In genomic region chr20:36773548-36774242, GRCh38 we compare ENCODE assay signal across 1 cellular context.
TF ChIP-seq lines count a peak whose summit lies in the region.

TSS of gene DSN1 (minus strand) at chr20:36773763. CDS start at chr20:36771458, 2,305 bp downstream.

TF ChIP-seq in HepG2, 621 proteins besides CTCF, POLR2A, EP300 and RAD21 (continued from another document and continues in another):
- TF ChIP-seq, protein P1, sequence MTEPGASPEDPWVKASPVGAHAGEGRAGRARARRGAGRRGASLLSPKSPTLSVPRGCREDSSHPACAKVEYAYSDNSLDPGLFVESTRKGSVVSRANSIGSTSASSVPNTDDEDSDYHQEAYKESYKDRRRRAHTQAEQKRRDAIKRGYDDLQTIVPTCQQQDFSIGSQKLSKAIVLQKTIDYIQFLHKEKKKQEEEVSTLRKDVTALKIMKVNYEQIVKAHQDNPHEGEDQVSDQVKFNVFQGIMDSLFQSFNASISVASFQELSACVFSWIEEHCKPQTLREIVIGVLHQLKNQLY (CRISPR knock-in tag; IDR thresholded peaks at IDR 0.05): peak; percentile 79
- no peak for TF ChIP-seq TCF7L2 (IDR thresholded peaks at IDR 0.05; ENCODE audit: low read depth, low read length)
- peak; percentile 97 for TF ChIP-seq ATF7-NPFF (CRISPR knock-in tag; IDR thresholded peaks at IDR 0.05; ENCODE audit: low read depth)
- no peak for TF ChIP-seq STAG1 (CRISPR knock-in tag; IDR thresholded peaks at IDR 0.05)
- TF ChIP-seq ZNF292 (CRISPR knock-in tag; IDR thresholded peaks at IDR 0.05; ENCODE audit: borderline replicate concordance, low read depth): peak; percentile 48; the same call in 1 of the 2 replicates
- peak; percentile 85 for TF ChIP-seq BRD4 (CRISPR knock-in tag; IDR thresholded peaks at IDR 0.05)
- TF ChIP-seq, protein P2, sequence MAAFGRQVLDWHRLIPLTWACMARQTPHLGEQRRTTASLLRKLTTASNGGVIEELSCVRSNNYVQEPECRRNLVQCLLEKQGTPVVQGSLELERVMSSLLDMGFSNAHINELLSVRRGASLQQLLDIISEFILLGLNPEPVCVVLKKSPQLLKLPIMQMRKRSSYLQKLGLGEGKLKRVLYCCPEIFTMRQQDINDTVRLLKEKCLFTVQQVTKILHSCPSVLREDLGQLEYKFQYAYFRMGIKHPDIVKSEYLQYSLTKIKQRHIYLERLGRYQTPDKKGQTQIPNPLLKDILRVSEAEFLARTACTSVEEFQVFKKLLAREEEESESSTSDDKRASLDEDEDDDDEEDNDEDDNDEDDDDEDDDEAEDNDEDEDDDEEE (CRISPR knock-in tag; IDR thresholded peaks at IDR 0.05): no peak; the same call in 1 of the 2 replicates
- no peak for TF ChIP-seq ERF (CRISPR knock-in tag; IDR thresholded peaks at IDR 0.05)
- TF ChIP-seq, protein P3, sequence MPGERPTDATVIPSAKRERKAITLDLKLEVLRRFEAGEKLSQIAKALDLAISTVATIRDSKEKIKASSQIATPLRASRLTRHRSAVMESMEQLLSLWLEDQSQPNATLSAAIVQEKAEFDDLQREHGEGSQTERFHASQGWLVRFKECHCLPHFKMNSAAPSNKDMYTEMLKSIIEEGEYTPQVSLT (CRISPR knock-in tag; IDR thresholded peaks at IDR 0.05; ENCODE audit: borderline replicate concordance, low read depth): no peak
- TF ChIP-seq MTA1 (CRISPR knock-in tag; IDR thresholded peaks at IDR 0.05; ENCODE audit: borderline replicate concordance): peak; percentile 95
- peak; percentile 76 for TF ChIP-seq ZNF557 (CRISPR knock-in tag; IDR thresholded peaks at IDR 0.05)
- no peak for TF ChIP-seq HNRNPK (IDR thresholded peaks at IDR 0.05; ENCODE audit: low read depth, low read length, poor library complexity, severe bottlenecking)
- TF ChIP-seq ZNF746 (CRISPR knock-in tag; IDR thresholded peaks at IDR 0.05): no peak; the same call in 1 of the 2 replicates
- TF ChIP-seq ZNF17 (CRISPR knock-in tag; IDR thresholded peaks at IDR 0.05): no peak
- 0 out of 2 replicates have a peak, but pooled peaks have one; percentile 45 for TF ChIP-seq FOXJ3 (CRISPR knock-in tag; IDR thresholded peaks at IDR 0.05; ENCODE audit: borderline replicate concordance)
- no peak for TF ChIP-seq GABPA (IDR thresholded peaks at IDR 0.05; ENCODE audit: low read depth, low read length)
- peak; percentile 60; the same call in 1 of the 2 replicates for TF ChIP-seq GABPA (CRISPR knock-in tag; IDR thresholded peaks at IDR 0.05; ENCODE audit: low read depth)
- no peak for TF ChIP-seq FOXP1 (IDR thresholded peaks at IDR 0.05)
- no peak for TF ChIP-seq FOXP1 (CRISPR knock-in tag; IDR thresholded peaks at IDR 0.05)
- TF ChIP-seq, protein P4, sequence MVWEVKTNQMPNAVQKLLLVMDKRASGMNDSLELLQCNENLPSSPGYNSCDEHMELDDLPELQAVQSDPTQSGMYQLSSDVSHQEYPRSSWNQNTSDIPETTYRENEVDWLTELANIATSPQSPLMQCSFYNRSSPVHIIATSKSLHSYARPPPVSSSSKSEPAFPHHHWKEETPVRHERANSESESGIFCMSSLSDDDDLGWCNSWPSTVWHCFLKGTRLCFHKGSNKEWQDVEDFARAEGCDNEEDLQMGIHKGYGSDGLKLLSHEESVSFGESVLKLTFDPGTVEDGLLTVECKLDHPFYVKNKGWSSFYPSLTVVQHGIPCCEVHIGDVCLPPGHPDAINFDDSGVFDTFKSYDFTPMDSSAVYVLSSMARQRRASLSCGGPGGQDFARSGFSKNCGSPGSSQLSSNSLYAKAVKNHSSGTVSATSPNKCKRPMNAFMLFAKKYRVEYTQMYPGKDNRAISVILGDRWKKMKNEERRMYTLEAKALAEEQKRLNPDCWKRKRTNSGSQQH (CRISPR knock-in tag; IDR thresholded peaks at IDR 0.05; ENCODE audit: low read depth): peak; percentile 98
- no peak for TF ChIP-seq MBNL3 (CRISPR knock-in tag; conservative IDR thresholded peaks at IDR 0.05)
- 0 out of 2 replicates have a peak, but pooled peaks have one; percentile 20 for TF ChIP-seq ZNF878 (CRISPR knock-in tag; IDR thresholded peaks at IDR 0.05)
- TF ChIP-seq, protein P5, sequence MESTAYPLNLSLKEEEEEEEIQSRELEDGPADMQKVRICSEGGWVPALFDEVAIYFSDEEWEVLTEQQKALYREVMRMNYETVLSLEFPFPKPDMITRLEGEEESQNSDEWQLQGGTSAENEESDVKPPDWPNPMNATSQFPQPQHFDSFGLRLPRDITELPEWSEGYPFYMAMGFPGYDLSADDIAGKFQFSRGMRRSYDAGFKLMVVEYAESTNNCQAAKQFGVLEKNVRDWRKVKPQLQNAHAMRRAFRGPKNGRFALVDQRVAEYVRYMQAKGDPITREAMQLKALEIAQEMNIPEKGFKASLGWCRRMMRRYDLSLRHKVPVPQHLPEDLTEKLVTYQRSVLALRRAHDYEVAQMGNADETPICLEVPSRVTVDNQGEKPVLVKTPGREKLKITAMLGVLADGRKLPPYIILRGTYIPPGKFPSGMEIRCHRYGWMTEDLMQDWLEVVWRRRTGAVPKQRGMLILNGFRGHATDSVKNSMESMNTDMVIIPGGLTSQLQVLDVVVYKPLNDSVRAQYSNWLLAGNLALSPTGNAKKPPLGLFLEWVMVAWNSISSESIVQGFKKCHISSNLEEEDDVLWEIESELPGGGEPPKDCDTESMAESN (CRISPR knock-in tag; conservative IDR thresholded peaks at IDR 0.05): peak; percentile 90
- 0 out of 2 replicates have a peak, but pooled peaks have one; percentile 65 for TF ChIP-seq MAF1 (CRISPR knock-in tag; IDR thresholded peaks at IDR 0.05; ENCODE audit: borderline replicate concordance)
- TF ChIP-seq FOXA1 (IDR thresholded peaks at IDR 0.05): no peak
- peak; percentile 20; the same call in 1 of the 2 replicates for TF ChIP-seq FOXA1 (CRISPR knock-in tag; IDR thresholded peaks at IDR 0.05)
- TF ChIP-seq MAZ (IDR thresholded peaks at IDR 0.05; ENCODE audit: borderline replicate concordance, low read depth, low read length): no peak
- TF ChIP-seq MAZ (CRISPR knock-in tag; IDR thresholded peaks at IDR 0.05; ENCODE audit: low read depth): no peak; the same call in 1 of the 2 replicates
- TF ChIP-seq GATAD1 (CRISPR knock-in tag; IDR thresholded peaks at IDR 0.05): peak; percentile 99
- peak; percentile 88 for TF ChIP-seq ZNF160 (CRISPR knock-in tag; IDR thresholded peaks at IDR 0.05)
- no peak for TF ChIP-seq SCMH1 (CRISPR knock-in tag; IDR thresholded peaks at IDR 0.05; ENCODE audit: borderline replicate concordance)
- no peak; the same call in 1 of the 2 replicates for TF ChIP-seq GATA4 (IDR thresholded peaks at IDR 0.05; ENCODE audit: borderline replicate concordance, low read depth)
- no peak for TF ChIP-seq CSRNP2 (CRISPR knock-in tag; conservative IDR thresholded peaks at IDR 0.05; ENCODE audit: low read depth)
- no peak; the same call in 1 of the 2 replicates for TF ChIP-seq TSC22D2 (CRISPR knock-in tag; IDR thresholded peaks at IDR 0.05; ENCODE audit: borderline replicate concordance)
- TF ChIP-seq TARDBP (CRISPR knock-in tag; IDR thresholded peaks at IDR 0.05): peak; percentile 91
- TF ChIP-seq ZNF234 (CRISPR knock-in tag; conservative IDR thresholded peaks at IDR 0.05): peak; percentile 87; the same call in 1 of the 2 replicates
- TF ChIP-seq ZFP62 (CRISPR knock-in tag; IDR thresholded peaks at IDR 0.05): no peak
- no peak for TF ChIP-seq POLR2AphosphoS2 (IDR thresholded peaks at IDR 0.05; ENCODE audit: low read depth, low read length)
- TF ChIP-seq ZNF138 (CRISPR knock-in tag; IDR thresholded peaks at IDR 0.05; ENCODE audit: low read depth): peak; percentile 98
- TF ChIP-seq HOXA9 (CRISPR knock-in tag; IDR thresholded peaks at IDR 0.05; ENCODE audit: borderline replicate concordance): peak; percentile 73; the same call in 1 of the 2 replicates
- TF ChIP-seq PCBP2 (optimal IDR thresholded peaks at IDR 0.05; ENCODE audit: low read depth, low read length, poor library complexity, severe bottlenecking): no peak
- TF ChIP-seq ZSCAN20 (CRISPR knock-in tag; IDR thresholded peaks at IDR 0.05; ENCODE audit: borderline replicate concordance): no peak; the same call in 1 of the 2 replicates
- TF ChIP-seq SP5 (CRISPR knock-in tag; IDR thresholded peaks at IDR 0.05; ENCODE audit: borderline replicate concordance, low read depth): peak; percentile 35
- no peak for TF ChIP-seq AFF4 (CRISPR knock-in tag; IDR thresholded peaks at IDR 0.05)
- peak; percentile 73 for TF ChIP-seq TFE3 (CRISPR knock-in tag; IDR thresholded peaks at IDR 0.05)
- TF ChIP-seq, protein P6, sequence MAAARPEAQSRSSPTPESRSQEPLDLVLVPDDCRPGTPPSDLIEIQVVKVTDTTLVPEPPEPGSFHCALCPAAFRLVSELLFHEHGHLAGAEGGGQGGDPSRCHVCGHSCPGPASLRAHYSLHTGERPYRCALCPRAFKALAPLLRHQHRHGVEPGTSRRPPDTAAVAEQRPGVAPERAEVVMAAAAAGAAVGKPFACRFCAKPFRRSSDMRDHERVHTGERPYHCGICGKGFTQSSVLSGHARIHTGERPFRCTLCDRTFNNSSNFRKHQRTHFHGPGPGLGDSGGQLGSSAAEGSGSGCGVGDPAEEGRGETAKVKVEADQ (CRISPR knock-in tag; IDR thresholded peaks at IDR 0.05; ENCODE audit: borderline replicate concordance): peak; percentile 92; the same call in 1 of the 2 replicates
- TF ChIP-seq CREBL2 (CRISPR knock-in tag; IDR thresholded peaks at IDR 0.05; ENCODE audit: borderline replicate concordance): no peak; the same call in 1 of the 2 replicates
- no peak; the same call in 1 of the 2 replicates for TF ChIP-seq ARNTL (CRISPR knock-in tag; IDR thresholded peaks at IDR 0.05)
- TF ChIP-seq, protein P7, sequence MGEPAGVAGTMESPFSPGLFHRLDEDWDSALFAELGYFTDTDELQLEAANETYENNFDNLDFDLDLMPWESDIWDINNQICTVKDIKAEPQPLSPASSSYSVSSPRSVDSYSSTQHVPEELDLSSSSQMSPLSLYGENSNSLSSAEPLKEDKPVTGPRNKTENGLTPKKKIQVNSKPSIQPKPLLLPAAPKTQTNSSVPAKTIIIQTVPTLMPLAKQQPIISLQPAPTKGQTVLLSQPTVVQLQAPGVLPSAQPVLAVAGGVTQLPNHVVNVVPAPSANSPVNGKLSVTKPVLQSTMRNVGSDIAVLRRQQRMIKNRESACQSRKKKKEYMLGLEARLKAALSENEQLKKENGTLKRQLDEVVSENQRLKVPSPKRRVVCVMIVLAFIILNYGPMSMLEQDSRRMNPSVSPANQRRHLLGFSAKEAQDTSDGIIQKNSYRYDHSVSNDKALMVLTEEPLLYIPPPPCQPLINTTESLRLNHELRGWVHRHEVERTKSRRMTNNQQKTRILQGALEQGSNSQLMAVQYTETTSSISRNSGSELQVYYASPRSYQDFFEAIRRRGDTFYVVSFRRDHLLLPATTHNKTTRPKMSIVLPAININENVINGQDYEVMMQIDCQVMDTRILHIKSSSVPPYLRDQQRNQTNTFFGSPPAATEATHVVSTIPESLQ (CRISPR knock-in tag; conservative IDR thresholded peaks at IDR 0.05): peak; percentile 90; the same call in 1 of the 2 replicates
- TF ChIP-seq, protein P8, sequence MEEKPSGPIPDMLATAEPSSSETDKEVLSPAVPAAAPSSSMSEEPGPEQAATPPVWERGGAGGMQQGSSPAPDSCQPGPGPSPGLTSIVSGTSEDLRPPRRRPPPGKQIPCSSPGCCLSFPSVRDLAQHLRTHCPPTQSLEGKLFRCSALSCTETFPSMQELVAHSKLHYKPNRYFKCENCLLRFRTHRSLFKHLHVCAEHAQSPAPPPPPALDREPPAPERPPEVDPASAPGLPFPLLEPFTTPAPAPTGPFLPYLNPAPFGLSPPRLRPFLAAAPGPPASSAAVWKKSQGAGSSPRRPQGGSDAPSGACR (CRISPR knock-in tag; IDR thresholded peaks at IDR 0.05): peak; percentile 86; the same call in 1 of the 2 replicates
- TF ChIP-seq ZNF337 (CRISPR knock-in tag; IDR thresholded peaks at IDR 0.05; ENCODE audit: borderline replicate concordance, low read depth): peak; percentile 36; the same call in 1 of the 2 replicates
